ENCODE assay signal across 8 cellular contexts in the genomic region with DNA sequence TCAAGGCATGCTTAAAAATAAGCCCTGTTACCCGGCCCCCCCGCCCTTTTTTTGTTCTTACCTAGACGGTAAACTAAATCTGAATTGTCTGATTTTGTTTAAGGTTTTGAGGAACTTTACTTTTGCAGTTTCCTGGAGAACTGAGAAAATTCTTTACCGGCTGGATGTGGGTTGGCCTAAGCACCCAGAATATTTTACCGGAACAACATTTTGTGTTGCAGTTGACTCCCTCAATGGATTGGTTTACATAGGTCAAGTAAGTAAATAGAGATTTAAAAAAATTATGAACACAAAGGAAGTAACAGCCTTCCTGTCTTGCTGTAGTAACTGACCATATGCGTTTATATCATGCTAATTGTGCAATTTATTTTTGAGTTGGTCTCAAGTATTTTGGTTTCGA. TPM values are rescaled to one million over a fixed set of nuclear protein-coding genes. Genes with fewer than 3 reads are reported as not detected.
DNase-seq lines count a peak whose midpoint lies in the region; ATAC-seq and TF ChIP-seq lines count a peak whose summit lies in the region.

No MANE protein-coding gene starts in this region.

- H2BK120ac ChIP-seq in mesenchymal stem cell (ENCODE audit: low read depth, low read length): no peak overlapping the region

- peaks cover 7% of the 10 kb centered on the region for H3K79me1 ChIP-seq in mesenchymal stem cell (replicated peaks; ENCODE audit: low read length, poor library complexity, severe bottlenecking)

- H3K27me3 ChIP-seq in ACC112 (ENCODE audit: insufficient read depth, low read length) (no peaks in the 10 kb centered on the region), HL-60 (ENCODE audit: insufficient read depth, poor library complexity, severe bottlenecking) (no peaks in the 10 kb centered on the region), mesenchymal stem cell (ENCODE audit: control insufficient read depth in 1 of 2, insufficient read depth in 1 of 2, low read length in 2 of 2) (no peaks in the 10 kb centered on the region)

- 74% methylated on average over 7 of the region's 7 CpGs for WGBS in mesenchymal stem cell

- H3K4me3 ChIP-seq in ACC112 (ENCODE audit: low read depth, low read length): peak overlapping the region; percentile 95
- H3K4me3 ChIP-seq in HL-60 (replicated peaks; ENCODE audit: insufficient read depth, low read length): peak overlapping the region; percentile 85
- H3K4me3 ChIP-seq in astrocyte of the cerebellum (ENCODE audit: low read depth, low read length): peak overlapping the region; percentile 98
- peak overlapping the region in 1 of 2 experiments; percentile 98 for H3K4me3 ChIP-seq in mesenchymal stem cell (ENCODE audit: insufficient read depth in 1 of 2, low read depth in 1 of 2, low read length in 2 of 2)

- no peak overlapping the region for H4K91ac ChIP-seq in mesenchymal stem cell (ENCODE audit: low read length)

- H3K23ac ChIP-seq in mesenchymal stem cell (ENCODE audit: low read length in 2 of 2): no peak overlapping the region

- H3K18ac ChIP-seq in mesenchymal stem cell (ENCODE audit: low read depth in 1 of 2, low read length in 2 of 2): no peak overlapping the region

- ATAC-seq in HG02678 (IDR thresholded peaks at IDR 0.05; ENCODE audit: unreplicated experiment): no peak

- H3K27ac ChIP-seq in ACC112 (ENCODE audit: low read depth, low read length) (no peak overlapping the region), HL-60 (replicated peaks) (peak overlapping the region; percentile 91), mesenchymal stem cell (ENCODE audit: low read length, poor library complexity, severe bottlenecking) (no peak overlapping the region)

- H4K8ac ChIP-seq in mesenchymal stem cell (ENCODE audit: low read length): no peak overlapping the region

- no peak overlapping the region for H2BK15ac ChIP-seq in mesenchymal stem cell (ENCODE audit: low read depth, poor library complexity, severe bottlenecking)

- H3K4me2 ChIP-seq in mesenchymal stem cell (ENCODE audit: low read length, poor library complexity, severe bottlenecking): peak overlapping the region; percentile 61

- DNase-seq in HL-60 (ENCODE audit: low read depth in 1 of 2, low spot score in 1 of 2) (peak in 1 of 2 experiments; percentile 46), astrocyte of the cerebellum (ENCODE audit: low read depth) (no peak), mesenchymal stem cell (no peak), NCI-H1694 (lab: John Stamatoyannopoulos, UW) (no peak), HuH-7 (ENCODE audit: low spot score) (no peak), SHP77 (lab: John Stamatoyannopoulos, UW) (no peak)

- H3K79me2 ChIP-seq in ACC112 (ENCODE audit: control insufficient read depth, insufficient read depth, low read length, unreplicated experiment): peaks cover 46% of the 10 kb centered on the region

- H3K4ac ChIP-seq in mesenchymal stem cell (ENCODE audit: low read depth in 1 of 2, low read length in 2 of 2): no peak overlapping the region

- TF ChIP-seq CTCF in HL-60 (IDR thresholded peaks at IDR 0.05; ENCODE audit: insufficient read depth, low read length) (no peak), astrocyte of the cerebellum (IDR thresholded peaks at IDR 0.05; ENCODE audit: low read depth, low read length, missing control alignments) (no peak)

- H3K36me3 ChIP-seq in ACC112 (ENCODE audit: insufficient read depth, low read length) (no peaks in the 10 kb centered on the region), mesenchymal stem cell (ENCODE audit: control insufficient read depth in 1 of 2, insufficient read depth in 2 of 2, low read depth in 1 of 2, low read length in 2 of 2) (peaks cover 0 to 12% of the 10 kb centered on the region in 2 experiments)

- in situ Hi-C loops in astrocyte of the cerebellum (cut with HindIII; ENCODE audit: low sequenced_read_pairs): no loop called here

- no peak overlapping the region for H2AK5ac ChIP-seq in mesenchymal stem cell (ENCODE audit: low read length, severe bottlenecking)

- H3K9ac ChIP-seq in mesenchymal stem cell (ENCODE audit: low read length): peak overlapping the region; percentile 92

- H3K9me3 ChIP-seq in mesenchymal stem cell (ENCODE audit: control insufficient read depth, low read length): no peaks in the 10 kb centered on the region

- H2BK12ac ChIP-seq in mesenchymal stem cell (ENCODE audit: low read length in 2 of 2): no peak overlapping the region

- peaks cover 15% of the 10 kb centered on the region for H3K4me1 ChIP-seq in ACC112 (ENCODE audit: control insufficient read depth, insufficient read depth, low read length, unreplicated experiment)
- peaks cover 2% of the 10 kb centered on the region for H3K4me1 ChIP-seq in mesenchymal stem cell (ENCODE audit: control insufficient read depth, insufficient read depth, low read depth, low read length)

- H2BK5ac ChIP-seq in mesenchymal stem cell (ENCODE audit: low read depth, low read length, poor library complexity, severe bottlenecking): no peak overlapping the region

- H2AFZ ChIP-seq in ACC112 (ENCODE audit: low read length, unreplicated experiment): peak overlapping the region; percentile 96
- no peak overlapping the region for H2AFZ ChIP-seq in mesenchymal stem cell (ENCODE audit: low read depth, low read length)

- no peak overlapping the region for H3K14ac ChIP-seq in mesenchymal stem cell (ENCODE audit: low read length in 2 of 2)

RNA-seq across cellular contexts. Expression of a gene that starts 0.8 kb away (rescaled TPM):
- polyA plus RNA-seq in mesenchymal stem cell (2013, experiment 1 of 2): 11.7 TPM
- 11.3 TPM for polyA plus RNA-seq in mesenchymal stem cell (2013, experiment 2 of 2)

RNA-seq across cellular contexts. Expression of a gene that starts 1.1 kb away (rescaled TPM):
- 31.7 TPM for polyA plus RNA-seq in mesenchymal stem cell (2013, experiment 1 of 2)
- 30.4 TPM for polyA plus RNA-seq in mesenchymal stem cell (2013, experiment 2 of 2)

RNA-seq across cellular contexts. Expression of a gene that starts 48.4 kb away (rescaled TPM):
- polyA plus RNA-seq in mesenchymal stem cell (2013, experiment 1 of 2): not detected
- not detected for polyA plus RNA-seq in mesenchymal stem cell (2013, experiment 2 of 2)
